30 cellular contexts compared by ENCODE assay signal in the genomic region with DNA sequence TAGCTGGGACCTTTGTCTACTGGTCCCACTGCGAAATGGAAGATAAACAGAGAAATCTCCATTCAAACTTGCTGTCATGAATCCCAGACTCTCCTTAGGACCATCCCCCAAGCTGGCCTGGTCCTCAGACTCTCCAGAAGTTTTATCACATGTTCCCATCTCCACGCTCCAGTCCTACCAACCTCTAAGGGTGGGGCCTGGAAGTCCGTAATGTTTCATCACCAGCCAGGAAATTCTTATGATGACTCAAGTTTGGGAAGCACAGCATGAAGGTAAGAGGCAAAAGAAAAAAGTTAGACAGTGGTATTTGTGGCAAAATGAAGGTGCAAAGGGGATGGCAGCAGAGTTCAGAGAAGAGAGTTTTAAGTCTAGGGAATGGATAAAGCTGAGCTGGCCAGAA. TPM values are rescaled to one million over a fixed set of nuclear protein-coding genes. Genes with fewer than 3 reads are reported as not detected.
DNase-seq lines count a peak whose midpoint lies in the region; ATAC-seq and TF ChIP-seq lines count a peak whose summit lies in the region.
"Had no signal": no experiment of that assay in that cellular context is flagged by ENCODE, and none has a peak within 500 bp of the region (broad histone marks: within the 10 kb centered on the region; RNA-seq: fewer than 3 reads in every experiment).

No MANE protein-coding gene starts in this region.

- TF ChIP-seq CTCF in MCF 10A (IDR thresholded peaks at IDR 0.05; ENCODE audit: unreplicated experiment): no peak
- TF ChIP-seq CTCF in breast epithelium (IDR thresholded peaks at IDR 0.05): no peak
- no peak for TF ChIP-seq CTCF in fibroblast of mammary gland (conservative IDR thresholded peaks at IDR 0.05; ENCODE audit: control insufficient read depth, insufficient read depth, low read depth, low read length)
- no peak for TF ChIP-seq CTCF in vagina (IDR thresholded peaks at IDR 0.05)
- TF ChIP-seq CTCF in psoas muscle (IDR thresholded peaks at IDR 0.05): no peak

- TF ChIP-seq POLR2A in breast epithelium (IDR thresholded peaks at IDR 0.05): no peak
- no peak for TF ChIP-seq POLR2A in vagina (IDR thresholded peaks at IDR 0.05)

- H3K9me3 ChIP-seq in breast epithelium: no peaks in the 10 kb centered on the region
- H3K9me3 ChIP-seq in vagina: no peaks in the 10 kb centered on the region
- H3K9me3 ChIP-seq in psoas muscle: no peaks in the 10 kb centered on the region
- H3K9me3 ChIP-seq: body of pancreas, esophagus muscularis mucosa, left ventricle myocardium inferior, neutrophil had no signal

- no peak for ATAC-seq in psoas muscle
- ATAC-seq in GM21447 (IDR thresholded peaks at IDR 0.05; ENCODE audit: unreplicated experiment): no peak
- ATAC-seq: body of pancreas; stimulated activated naive CD8-positive, alpha-beta T cell treated with anti-CD3 and anti-CD28 coated beads, Interleukin-15, Interleukin-2, amounts not matched to agents 100 U/mL and 50 U/mL, for 24 hours had no signal

- DNase-seq in MCF 10A (ENCODE audit: unreplicated experiment) (peak; percentile 86), breast epithelium (ENCODE audit: low spot score in 2 of 2) (no peak), astrocyte of the hippocampus (ENCODE audit: low read depth, low spot score) (peak; percentile 14), fibroblast of mammary gland (ENCODE audit: low read depth) (peak; percentile 8), vagina (ENCODE audit: extremely low spot score in 2 of 2) (no peak), COLO668 (lab: John Stamatoyannopoulos, UW; ENCODE audit: unreplicated experiment) (no peak), psoas muscle (no peak)
- DNase-seq: activated CD4-positive, alpha-beta T cell treated with anti-CD3 and anti-CD28 coated beads for 48 hours; activated gamma-delta T cell treated with Interleukin-2 at 50 U/mL for 16 hours; activated T-cell treated with anti-CD3 and anti-CD28 coated beads, Interleukin-2, amount 50 U/mL, for 24 hours; body of pancreas; CD4-positive, CD25-positive, alpha-beta regulatory T cell; effector CD4-positive, alpha-beta T cell; HCEC 1CT; hippocampal formation; immature natural killer cell; left ventricle myocardium inferior; MV-4-11; NCI-H1694; NCI-H510A; OCI-M1; SHP77 treated with DMSO at 0.1 percent for 48 hours; stimulated activated naive CD8-positive, alpha-beta T cell treated with anti-CD3 and anti-CD28 coated beads, Interleukin-15, Interleukin-2, amounts not matched to agents 100 U/mL and 50 U/mL, for 24 hours; T-helper 9 cell had no signal

- H3K4me3 ChIP-seq in breast epithelium (no peak overlapping the region), fibroblast of mammary gland (ENCODE audit: control insufficient read depth, low read depth, low read length) (no peak overlapping the region), vagina (no peak overlapping the region), psoas muscle (no peak overlapping the region)
- H3K4me3 ChIP-seq: body of pancreas, esophagus muscularis mucosa, left ventricle myocardium inferior had no signal

- H3K36me3 ChIP-seq in breast epithelium (no peaks in the 10 kb centered on the region), vagina (no peaks in the 10 kb centered on the region), psoas muscle (ENCODE audit: insufficient read depth in 1 of 2, low read depth in 1 of 2) (no peaks in the 10 kb centered on the region)
- H3K36me3 ChIP-seq: esophagus muscularis mucosa, left ventricle myocardium inferior, neutrophil had no signal

- H3K27me3 ChIP-seq in breast epithelium: no peaks in the 10 kb centered on the region
- no peaks in the 10 kb centered on the region for H3K27me3 ChIP-seq in vagina
- H3K27me3 ChIP-seq in psoas muscle (ENCODE audit: insufficient read depth in 3 of 3, low read length in 2 of 3): peaks cover 0 to 3% (median 0%) of the 10 kb centered on the region in 3 donors
- H3K27me3 ChIP-seq: body of pancreas, esophagus muscularis mucosa, neutrophil had no signal

- H3K9me3 Mint-ChIP-seq in MCF 10A (ENCODE audit: unreplicated experiment): no peaks in the 10 kb centered on the region
- H3K9me3 Mint-ChIP-seq: activated T-cell treated with anti-CD3 and anti-CD28 coated beads, Interleukin-2, amount 50 U/mL, for 24 hours had no signal

- peak overlapping the region; percentile 72 for H3K27ac Mint-ChIP-seq in MCF 10A (ENCODE audit: low read depth, unreplicated experiment)
- H3K27ac Mint-ChIP-seq: activated T-cell treated with anti-CD3 and anti-CD28 coated beads, Interleukin-2, amount 50 U/mL, for 24 hours; CD4-positive, CD25-positive, alpha-beta regulatory T cell; immature natural killer cell had no signal

- H3K4me1 ChIP-seq in breast epithelium: no peaks in the 10 kb centered on the region
- peaks cover 17% of the 10 kb centered on the region for H3K4me1 ChIP-seq in vagina
- H3K4me1 ChIP-seq in psoas muscle: no peaks in the 10 kb centered on the region

- H3K36me3 Mint-ChIP-seq in MCF 10A (ENCODE audit: insufficient read depth, unreplicated experiment): no peaks in the 10 kb centered on the region
- H3K36me3 Mint-ChIP-seq: CD4-positive, CD25-positive, alpha-beta regulatory T cell had no signal

- H3K27me3 Mint-ChIP-seq in MCF 10A (ENCODE audit: insufficient read depth, unreplicated experiment): no peaks in the 10 kb centered on the region
- H3K27me3 Mint-ChIP-seq: activated T-cell treated with anti-CD3 and anti-CD28 coated beads, Interleukin-2, amount 50 U/mL, for 24 hours; CD4-positive, CD25-positive, alpha-beta regulatory T cell had no signal

- CTCF ChIA-PET in MCF 10A (lab: Yijun Ruan, JAX): interaction anchor here (0.6 to 2.9 kb wide), 7 partner anchors 9 to 1099 kb away, joined by 3 to 21 read pairs (median 5); no protein-coding TSS in a partner anchor

- H3K4me3 Mint-ChIP-seq in MCF 10A (ENCODE audit: unreplicated experiment): peak overlapping the region; percentile 45
- H3K4me3 Mint-ChIP-seq: activated T-cell treated with anti-CD3 and anti-CD28 coated beads, Interleukin-2, amount 50 U/mL, for 24 hours; CD4-positive, CD25-positive, alpha-beta regulatory T cell; immature natural killer cell had no signal

- intact Hi-C loops in MCF 10A (cut with micrococcal nuclease) (no loop called here), breast epithelium (cut with DNase I; ENCODE audit: low total_unique reads) (no loop called here), vagina (cut with DNase I) (no loop called here), psoas muscle (cut with DNase I) (no loop called here)

- peaks cover 24% of the 10 kb centered on the region for H3K4me1 Mint-ChIP-seq in MCF 10A (ENCODE audit: insufficient read depth, unreplicated experiment)
- H3K4me1 Mint-ChIP-seq: CD4-positive, CD25-positive, alpha-beta regulatory T cell; immature natural killer cell had no signal

- 66 to 76% (median 67%) methylated on average over 3 of the region's 3 CpGs for WGBS in psoas muscle, 3 donors

- POLR2A ChIA-PET in MCF 10A (lab: Yijun Ruan, JAX): interaction anchor here (0.6 to 2.9 kb wide), 15 partner anchors 9 to 868 kb away, joined by 3 to 28 read pairs (median 6); partner anchors contain the start of genes MAP2K4 and ZNF18

- no peak overlapping the region for H3K27ac ChIP-seq in breast epithelium
- H3K27ac ChIP-seq in vagina: peak overlapping the region; percentile 54
- no peak overlapping the region for H3K27ac ChIP-seq in psoas muscle
- H3K27ac ChIP-seq: 22Rv1, body of pancreas, esophagus muscularis mucosa, KMS-11, left ventricle myocardium inferior, neutrophil, VCaP had no signal

- BruUV-seq in MCF 10A (replicated peaks; lab: Mats Ljungman, UMichigan): no TSS peak

RNA-seq across cellular contexts. Expression of gene ZNF18, which starts 52.7 kb away (rescaled TPM):
- total RNA-seq in MCF 10A (2022) (4.6 and 7.3 TPM in 2 replicates), breast epithelium (10 to 100 TPM in 2 of 3 donors, 1 to 10 TPM in 1; 7.5 to 11.6 (median 10.2) TPM), vagina (10.8 TPM), psoas muscle (1 to 10 TPM; 3.4 to 6.3 (median 4.8) TPM)
- polyA plus RNA-seq in psoas muscle: 10 to 100 TPM in 1 of 3 donors, 1 to 10 TPM in 2; 4.1 to 10.0 (median 5.0) TPM

Comparison
In these comparisons a context has a peak if more than half of its experiments do, and no peak if none do; other contexts are left out.
1. DNase-seq: peak in MCF 10A (single experiment), astrocyte of the hippocampus (single experiment) and fibroblast of mammary gland (single experiment); none in breast epithelium (0 of 2), vagina (0 of 2), COLO668 (single experiment) and psoas muscle (0 of 2).